In the genomic region with DNA sequence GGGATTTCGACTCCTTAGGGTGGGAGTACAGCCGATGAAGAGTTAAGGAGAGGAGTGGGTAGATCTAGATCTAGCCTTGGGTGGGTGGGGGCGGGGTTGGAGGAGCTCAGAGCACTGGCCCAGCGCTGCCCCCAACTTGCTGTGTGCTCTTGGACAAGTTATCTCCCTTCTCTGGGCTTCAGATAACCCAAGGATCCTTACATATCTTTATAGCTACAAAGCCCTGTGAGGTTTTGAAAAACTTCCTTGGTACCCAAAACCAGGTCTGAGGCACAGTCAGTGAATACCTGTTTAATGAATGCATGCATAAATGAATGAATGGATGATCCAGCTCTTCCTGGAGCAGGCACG, we compare ENCODE assay signal across 8 cellular contexts. TPM values are rescaled to one million over a fixed set of nuclear protein-coding genes. Genes with fewer than 3 reads are reported as not detected.
DNase-seq lines count a peak whose midpoint lies in the region; ATAC-seq and FAIRE-seq lines count a peak whose summit lies in the region.

No MANE protein-coding gene starts in this region.

- ATAC-seq in stimulated activated naive CD8-positive, alpha-beta T cell treated with anti-CD3 and anti-CD28 coated beads, Interleukin-15, amount 100 ng/mL, for 72 hours = no peak

- H3K4me3 ChIP-seq in iPS-20b (ENCODE audit: low read length) = peak overlapping the region; percentile 75

- H3K36me3 ChIP-seq in iPS-20b (ENCODE audit: insufficient read depth, low read depth, low read length) = peaks cover 6% of the 10 kb centered on the region

- POLR2A ChIA-PET in activated CD4-positive, alpha-beta memory T cell treated with anti-CD3 and anti-CD28 coated beads, Interleukin-2, amount 10 ng/mL, durations not matched to agents 7 days and 5 days (lab: Charles Lee) = interaction anchor here (1.2 to 5.5 kb wide), 6 partner anchors 10 to 976 kb away, joined by 3 to 40 read pairs (median 18); a partner anchor contains a TSS

- H3K9me3 Mint-ChIP-seq in T-helper 2 cell treated with Interferon-gamma antibody and Interleukin-4, amounts not matched to agents 5 μg/mL and 100 μg/mL, for 36 hours = no peaks in the 10 kb centered on the region
- H3K9me3 Mint-ChIP-seq in activated CD4-positive, alpha-beta memory T cell treated with anti-CD3 and anti-CD28 coated beads, Interleukin-2, amount 10 ng/mL, durations not matched to agents 7 days and 5 days = no peaks in the 10 kb centered on the region
- H3K9me3 Mint-ChIP-seq in stimulated activated naive CD8-positive, alpha-beta T cell treated with anti-CD3 and anti-CD28 coated beads, Interleukin-15, amount 100 ng/mL, for 72 hours = no peaks in the 10 kb centered on the region

- H3K9ac ChIP-seq in iPS-20b (ENCODE audit: low read depth, low read length) = no peak overlapping the region; the same call in 1 of the 2 replicates

- H3K4me1 ChIP-seq in iPS-20b (ENCODE audit: insufficient read depth, low read length) = no peaks in the 10 kb centered on the region; the same call in 1 of the 2 replicates

- no peak overlapping the region for H3K27ac ChIP-seq in iPS-20b (ENCODE audit: low read length)

- CTCF ChIA-PET in activated CD4-positive, alpha-beta memory T cell treated with anti-CD3 and anti-CD28 coated beads, Interleukin-2, amount 10 ng/mL, durations not matched to agents 7 days and 5 days (lab: Charles Lee) = interaction anchor here (1.1 to 1.9 kb wide), 3 partner anchors 10 to 41 kb away, joined by 3 to 9 read pairs (median 5); no protein-coding TSS in a partner anchor

- H3K4me3 Mint-ChIP-seq in T-helper 2 cell treated with Interferon-gamma antibody and Interleukin-4, amounts not matched to agents 5 μg/mL and 100 μg/mL, for 36 hours = peak overlapping the region; percentile 88
- peak overlapping the region; percentile 78 for H3K4me3 Mint-ChIP-seq in activated CD4-positive, alpha-beta memory T cell treated with anti-CD3 and anti-CD28 coated beads, Interleukin-2, amount 10 ng/mL, durations not matched to agents 7 days and 5 days
- peak overlapping the region; percentile 86 to 87 for H3K4me3 Mint-ChIP-seq in stimulated activated naive CD8-positive, alpha-beta T cell treated with anti-CD3 and anti-CD28 coated beads, Interleukin-15, amount 100 ng/mL, for 72 hours

- no peak for DNase-seq in T-helper 2 cell treated with Interferon-gamma antibody and Interleukin-4, amounts not matched to agents 5 μg/mL and 100 μg/mL, for 36 hours (ENCODE audit: low spot score)
- no peak for DNase-seq in T-helper 2 cell
- DNase-seq in activated CD4-positive, alpha-beta memory T cell treated with anti-CD3 and anti-CD28 coated beads, Interleukin-2, amount 10 ng/mL, durations not matched to agents 7 days and 5 days = no peak
- DNase-seq in stimulated activated naive CD8-positive, alpha-beta T cell treated with anti-CD3 and anti-CD28 coated beads, Interleukin-15, amount 100 ng/mL, for 72 hours = no peak
- no peak for DNase-seq in frontal cortex (ENCODE audit: low spot score in 2 of 2)
- no peak for DNase-seq in stimulated activated CD4-positive, alpha-beta T cell treated with anti-CD3 and anti-CD28 coated beads, Interleukin-4, amount 100 ng/mL, for 4 hours
- DNase-seq in NAMALWA (ENCODE audit: low spot score) = no peak

- peaks cover 32% of the 10 kb centered on the region for H3K4me1 Mint-ChIP-seq in T-helper 2 cell treated with Interferon-gamma antibody and Interleukin-4, amounts not matched to agents 5 μg/mL and 100 μg/mL, for 36 hours (ENCODE audit: low read depth)
- H3K4me1 Mint-ChIP-seq in activated CD4-positive, alpha-beta memory T cell treated with anti-CD3 and anti-CD28 coated beads, Interleukin-2, amount 10 ng/mL, durations not matched to agents 7 days and 5 days = peaks cover 46% of the 10 kb centered on the region
- H3K4me1 Mint-ChIP-seq in stimulated activated naive CD8-positive, alpha-beta T cell treated with anti-CD3 and anti-CD28 coated beads, Interleukin-15, amount 100 ng/mL, for 72 hours = peaks cover 59% of the 10 kb centered on the region

- FAIRE-seq in frontal cortex (lab: Jason Lieb, UNC) = no peak

- H3K27me3 Mint-ChIP-seq in T-helper 2 cell treated with Interferon-gamma antibody and Interleukin-4, amounts not matched to agents 5 μg/mL and 100 μg/mL, for 36 hours (ENCODE audit: low read depth) = no peaks in the 10 kb centered on the region
- H3K27me3 Mint-ChIP-seq in activated CD4-positive, alpha-beta memory T cell treated with anti-CD3 and anti-CD28 coated beads, Interleukin-2, amount 10 ng/mL, durations not matched to agents 7 days and 5 days = no peaks in the 10 kb centered on the region
- H3K27me3 Mint-ChIP-seq in stimulated activated naive CD8-positive, alpha-beta T cell treated with anti-CD3 and anti-CD28 coated beads, Interleukin-15, amount 100 ng/mL, for 72 hours = no peaks in the 10 kb centered on the region

- H3K9me3 ChIP-seq in iPS-20b (ENCODE audit: insufficient read depth, low read depth, low read length) = no peaks in the 10 kb centered on the region

- peaks cover 21% of the 10 kb centered on the region; the same call in 1 of the 2 replicates for H3K27me3 ChIP-seq in iPS-20b (ENCODE audit: insufficient read depth, low read length)

- peak overlapping the region; percentile 93 for H3K27ac Mint-ChIP-seq in T-helper 2 cell treated with Interferon-gamma antibody and Interleukin-4, amounts not matched to agents 5 μg/mL and 100 μg/mL, for 36 hours
- H3K27ac Mint-ChIP-seq in activated CD4-positive, alpha-beta memory T cell treated with anti-CD3 and anti-CD28 coated beads, Interleukin-2, amount 10 ng/mL, durations not matched to agents 7 days and 5 days = peak overlapping the region; percentile 82
- peak overlapping the region; percentile 50 to 91 for H3K27ac Mint-ChIP-seq in stimulated activated naive CD8-positive, alpha-beta T cell treated with anti-CD3 and anti-CD28 coated beads, Interleukin-15, amount 100 ng/mL, for 72 hours

- peaks cover 9% of the 10 kb centered on the region for H3K36me3 Mint-ChIP-seq in T-helper 2 cell treated with Interferon-gamma antibody and Interleukin-4, amounts not matched to agents 5 μg/mL and 100 μg/mL, for 36 hours (ENCODE audit: low read depth)
- peaks cover 9% of the 10 kb centered on the region for H3K36me3 Mint-ChIP-seq in activated CD4-positive, alpha-beta memory T cell treated with anti-CD3 and anti-CD28 coated beads, Interleukin-2, amount 10 ng/mL, durations not matched to agents 7 days and 5 days (ENCODE audit: low read depth)

RNA-seq across cellular contexts. Expression of a gene that starts 1.3 kb away (rescaled TPM):
- total RNA-seq in activated CD4-positive, alpha-beta memory T cell treated with anti-CD3 and anti-CD28 coated beads, Interleukin-2, amount 10 ng/mL, durations not matched to agents 7 days and 5 days = 10 to 100 TPM; 48.1 to 54.9 TPM
- total RNA-seq in frontal cortex = 143 TPM
